Comparison of ENCODE assay signal across 11 cellular contexts in the genomic region with DNA sequence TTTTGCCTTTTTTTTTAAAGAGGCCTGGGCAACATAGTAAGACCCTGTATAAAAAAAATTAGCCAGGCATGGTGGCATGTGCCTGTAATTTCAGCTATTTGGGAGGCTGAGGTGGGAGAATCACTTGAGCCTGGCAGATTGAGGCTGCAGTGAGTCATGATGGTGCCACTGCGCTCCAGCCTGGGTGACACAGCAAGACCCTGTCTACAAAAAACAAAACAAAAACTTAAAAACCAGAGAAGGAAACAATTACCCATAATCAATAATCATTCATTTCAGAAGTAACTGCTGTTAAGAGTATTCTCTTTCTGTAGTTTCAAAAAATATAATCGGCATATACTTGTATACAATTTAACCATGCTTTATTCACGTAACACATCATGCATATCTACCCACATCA. TPM values are rescaled to one million over a fixed set of nuclear protein-coding genes. Genes with fewer than 3 reads are reported as not detected.
A peak's percentile ranks its signal among the peaks of the same experiment; 100 is the strongest.
DNase-seq lines count a peak whose midpoint lies in the region; ATAC-seq and TF ChIP-seq lines count a peak whose summit lies in the region.
"Had no signal": no experiment of that assay in that cellular context is flagged by ENCODE, and none has a peak within 500 bp of the region (broad histone marks: within the 10 kb centered on the region; RNA-seq: fewer than 3 reads in every experiment).

No MANE protein-coding gene starts in this region.

- POLR2A ChIA-PET in activated CD8-positive, alpha-beta T cell treated with anti-CD3 and anti-CD28 coated beads for 36 hours (lab: Charles Lee) = no interaction called here
- POLR2A ChIA-PET in activated CD8-positive, alpha-beta T cell treated with anti-CD3 and anti-CD28 coated beads, Interleukin-2, amount 10 ng/mL, durations not matched to agents 7 days and 5 days (lab: Charles Lee) = no interaction called here

- H3K36me3 Mint-ChIP-seq in activated CD8-positive, alpha-beta T cell treated with anti-CD3 and anti-CD28 coated beads for 36 hours (ENCODE audit: low read depth) = no peaks in the 10 kb centered on the region
- H3K36me3 Mint-ChIP-seq in activated CD8-positive, alpha-beta T cell treated with anti-CD3 and anti-CD28 coated beads, Interleukin-2, amount 10 ng/mL, durations not matched to agents 7 days and 5 days (ENCODE audit: low read depth) = peaks cover 15% of the 10 kb centered on the region
- H3K36me3 Mint-ChIP-seq in chondrocyte (ENCODE audit: low read depth) (no peaks in the 10 kb centered on the region), progenitor cell of endocrine pancreas (ENCODE audit: insufficient read depth) (peaks cover 2% of the 10 kb centered on the region)

- CTCF ChIA-PET in activated CD8-positive, alpha-beta T cell treated with anti-CD3 and anti-CD28 coated beads for 36 hours (lab: Charles Lee) = interaction anchor here (1.0 kb wide), 1 partner anchor 18 kb away, joined by 3 read pairs; no protein-coding TSS in a partner anchor
- CTCF ChIA-PET in activated CD8-positive, alpha-beta T cell treated with anti-CD3 and anti-CD28 coated beads, Interleukin-2, amount 10 ng/mL, durations not matched to agents 7 days and 5 days (lab: Charles Lee) = no interaction called here

- intact Hi-C loops in activated CD8-positive, alpha-beta T cell treated with anti-CD3 and anti-CD28 coated beads for 36 hours (cut with micrococcal nuclease) = no loop called here
- intact Hi-C loops in posterior vena cava (cut with DNase I) = no loop called here

- no peaks in the 10 kb centered on the region for H3K9me3 Mint-ChIP-seq in activated CD8-positive, alpha-beta T cell treated with anti-CD3 and anti-CD28 coated beads for 36 hours
- no peaks in the 10 kb centered on the region for H3K9me3 Mint-ChIP-seq in activated CD8-positive, alpha-beta T cell treated with anti-CD3 and anti-CD28 coated beads, Interleukin-2, amount 10 ng/mL, durations not matched to agents 7 days and 5 days (ENCODE audit: insufficient read depth)
- no peaks in the 10 kb centered on the region for H3K9me3 Mint-ChIP-seq in chondrocyte (ENCODE audit: low read depth)
- no peaks in the 10 kb centered on the region for H3K9me3 Mint-ChIP-seq in progenitor cell of endocrine pancreas (ENCODE audit: low read depth)
- H3K9me3 Mint-ChIP-seq: CD4-positive, alpha-beta memory T cell had no signal

- peaks cover 17% of the 10 kb centered on the region for H3K4me1 Mint-ChIP-seq in activated CD8-positive, alpha-beta T cell treated with anti-CD3 and anti-CD28 coated beads for 36 hours (ENCODE audit: low read depth)
- peaks cover 12% of the 10 kb centered on the region for H3K4me1 Mint-ChIP-seq in activated CD8-positive, alpha-beta T cell treated with anti-CD3 and anti-CD28 coated beads, Interleukin-2, amount 10 ng/mL, durations not matched to agents 7 days and 5 days (ENCODE audit: low read depth)
- peaks cover 4% of the 10 kb centered on the region for H3K4me1 Mint-ChIP-seq in chondrocyte (ENCODE audit: low read depth)
- no peaks in the 10 kb centered on the region for H3K4me1 Mint-ChIP-seq in progenitor cell of endocrine pancreas (ENCODE audit: low read depth)

- no peak overlapping the region for H3K27ac Mint-ChIP-seq in activated CD8-positive, alpha-beta T cell treated with anti-CD3 and anti-CD28 coated beads for 36 hours
- H3K27ac Mint-ChIP-seq in activated CD8-positive, alpha-beta T cell treated with anti-CD3 and anti-CD28 coated beads, Interleukin-2, amount 10 ng/mL, durations not matched to agents 7 days and 5 days = no peak overlapping the region
- H3K27ac Mint-ChIP-seq in chondrocyte (ENCODE audit: unreplicated experiment) (peak overlapping the region; percentile 27), progenitor cell of endocrine pancreas (no peak overlapping the region)
- H3K27ac Mint-ChIP-seq: B cell; CD4-positive, alpha-beta memory T cell had no signal

- no peak overlapping the region for H3K4me3 Mint-ChIP-seq in activated CD8-positive, alpha-beta T cell treated with anti-CD3 and anti-CD28 coated beads for 36 hours
- no peak overlapping the region for H3K4me3 Mint-ChIP-seq in activated CD8-positive, alpha-beta T cell treated with anti-CD3 and anti-CD28 coated beads, Interleukin-2, amount 10 ng/mL, durations not matched to agents 7 days and 5 days
- H3K4me3 Mint-ChIP-seq in chondrocyte (ENCODE audit: unreplicated experiment) (no peak overlapping the region), progenitor cell of endocrine pancreas (ENCODE audit: low read depth) (no peak overlapping the region)
- H3K4me3 Mint-ChIP-seq: B cell; CD4-positive, alpha-beta memory T cell had no signal

- peak; percentile 7 for DNase-seq in activated CD8-positive, alpha-beta T cell treated with anti-CD3 and anti-CD28 coated beads for 36 hours
- no peak for DNase-seq in activated CD8-positive, alpha-beta T cell treated with anti-CD3 and anti-CD28 coated beads, Interleukin-2, amount 10 ng/mL, durations not matched to agents 7 days and 5 days
- DNase-seq in stimulated activated CD4-positive, alpha-beta T cell treated with anti-CD3 and anti-CD28 coated beads, Interleukin-1b, Interleukin-23, amount 100 ng/mL, for 48 hours = peak; percentile 37
- no peak for DNase-seq in stimulated activated CD4-positive, alpha-beta T cell treated with anti-CD3 and anti-CD28 coated beads, Interleukin-12 subunit alpha, Interleukin-12 subunit beta, amount 100 ng/mL, for 4 hours
- DNase-seq in chondrocyte (ENCODE audit: low spot score) = no peak
- DNase-seq in posterior vena cava (ENCODE audit: low spot score) = no peak
- no peak for DNase-seq in progenitor cell of endocrine pancreas (ENCODE audit: low spot score, unreplicated experiment)
- DNase-seq: CD4-positive, alpha-beta memory T cell; DMS79 had no signal

- no peak for ATAC-seq in activated CD8-positive, alpha-beta T cell treated with anti-CD3 and anti-CD28 coated beads for 36 hours
- no peak for ATAC-seq in activated CD8-positive, alpha-beta T cell treated with anti-CD3 and anti-CD28 coated beads, Interleukin-2, amount 10 ng/mL, durations not matched to agents 7 days and 5 days
- ATAC-seq: GM12878 had no signal

- H3K27me3 Mint-ChIP-seq in activated CD8-positive, alpha-beta T cell treated with anti-CD3 and anti-CD28 coated beads for 36 hours = no peaks in the 10 kb centered on the region
- no peaks in the 10 kb centered on the region for H3K27me3 Mint-ChIP-seq in activated CD8-positive, alpha-beta T cell treated with anti-CD3 and anti-CD28 coated beads, Interleukin-2, amount 10 ng/mL, durations not matched to agents 7 days and 5 days (ENCODE audit: low read depth)
- H3K27me3 Mint-ChIP-seq in chondrocyte (ENCODE audit: low read depth) (no peaks in the 10 kb centered on the region), progenitor cell of endocrine pancreas (no peaks in the 10 kb centered on the region)
- H3K27me3 Mint-ChIP-seq: B cell; CD4-positive, alpha-beta memory T cell had no signal

- TF ChIP-seq CTCF in activated CD8-positive, alpha-beta T cell treated with anti-CD3 and anti-CD28 coated beads for 36 hours (IDR thresholded peaks at IDR 0.05) = no peak
- TF ChIP-seq CTCF in chondrocyte (IDR thresholded peaks at IDR 0.05) (no peak), progenitor cell of endocrine pancreas (IDR thresholded peaks at IDR 0.05; ENCODE audit: unreplicated experiment) (no peak)

RNA-seq across cellular contexts. Expression of gene VPS26A, which starts 28.0 kb away (rescaled TPM):
- total RNA-seq in activated CD8-positive, alpha-beta T cell treated with anti-CD3 and anti-CD28 coated beads for 36 hours = 10 to 100 TPM; 33.1 to 34.5 TPM
- total RNA-seq in activated CD8-positive, alpha-beta T cell treated with anti-CD3 and anti-CD28 coated beads, Interleukin-2, amount 10 ng/mL, durations not matched to agents 7 days and 5 days = 10 to 100 TPM; 53.6 to 61.9 TPM
- 51.7 to 66.3 TPM (median 61.6 TPM) in 3 replicates for total RNA-seq in chondrocyte
- total RNA-seq in posterior vena cava = 10 to 100 TPM; 44.2 to 58.2 TPM
- total RNA-seq in progenitor cell of endocrine pancreas = 51.1 and 60.4 TPM in 2 replicates

RNA-seq across cellular contexts. Expression of gene SUPV3L1, which starts 28.0 kb away (rescaled TPM):
- total RNA-seq in activated CD8-positive, alpha-beta T cell treated with anti-CD3 and anti-CD28 coated beads for 36 hours = 10 to 100 TPM; 37.6 to 42.7 TPM
- 10 to 100 TPM; 35.5 to 36.8 TPM for total RNA-seq in activated CD8-positive, alpha-beta T cell treated with anti-CD3 and anti-CD28 coated beads, Interleukin-2, amount 10 ng/mL, durations not matched to agents 7 days and 5 days
- total RNA-seq in chondrocyte (24.1 to 28.6 TPM (median 27.4 TPM) in 3 replicates), posterior vena cava (10 to 100 TPM; 16.0 to 18.6 TPM), progenitor cell of endocrine pancreas (35.9 and 36.6 TPM in 2 replicates)

Comparison
In these comparisons a context has a peak if more than half of its experiments do, and no peak if none do; other contexts are left out.
1. DNase-seq: peak in activated CD8-positive, alpha-beta T cell treated with anti-CD3 and anti-CD28 coated beads for 36 hours (single experiment) and stimulated activated CD4-positive, alpha-beta T cell treated with anti-CD3 and anti-CD28 coated beads, Interleukin-1b, Interleukin-23, amount 100 ng/mL, for 48 hours (single experiment); none in activated CD8-positive, alpha-beta T cell treated with anti-CD3 and anti-CD28 coated beads, Interleukin-2, amount 10 ng/mL, durations not matched to agents 7 days and 5 days (single experiment), stimulated activated CD4-positive, alpha-beta T cell treated with anti-CD3 and anti-CD28 coated beads, Interleukin-12 subunit alpha, Interleukin-12 subunit beta, amount 100 ng/mL, for 4 hours (single experiment), chondrocyte (single experiment), posterior vena cava (single experiment) and progenitor cell of endocrine pancreas (single experiment).